Comparison of ENCODE assay signal across 16 cellular contexts in genomic region chr21:22885079-22885478, GRCh38.
"Had no signal": no experiment of that assay in that cellular context is flagged by ENCODE, and none has a peak within 500 bp of the region (broad histone marks: within the 10 kb centered on the region; RNA-seq: fewer than 3 reads in every experiment).

No MANE protein-coding gene starts in this region.

- H3K4me3 ChIP-seq: dorsolateral prefrontal cortex, heart left ventricle, stomach, thoracic aorta had no signal

- H3K36me3 Mint-ChIP-seq: activated naive CD4-positive, alpha-beta T cell treated with anti-CD3 and anti-CD28 coated beads, Interleukin-2, amount 50 U/mL, for 24 hours had no signal

- H3K4me1 ChIP-seq: heart left ventricle, pancreas, stomach had no signal

- H3K27me3 ChIP-seq: brain microvascular endothelial cell, dorsolateral prefrontal cortex, heart left ventricle, pancreas, stomach had no signal

- H3K27ac Mint-ChIP-seq: activated naive CD4-positive, alpha-beta T cell treated with anti-CD3 and anti-CD28 coated beads, Interleukin-2, amount 50 U/mL, for 24 hours; activated T-helper 2 cell treated with anti-CD3 and anti-CD28 coated beads, Interferon-gamma antibody, Interleukin-2, Interleukin-4, amounts not matched to agents 10 μg/mL and 5 μg/mL and 100 μg/mL, durations not matched to agents 14 hours and 24 hours and 36 hours had no signal

- H3K4me3 Mint-ChIP-seq: activated naive CD4-positive, alpha-beta T cell treated with anti-CD3 and anti-CD28 coated beads, Interleukin-2, amount 50 U/mL, for 24 hours; neural crest cell had no signal

- FAIRE-seq: endometrium, keratinocyte, pancreas, TTC549 had no signal

- H3K27me3 Mint-ChIP-seq: activated naive CD4-positive, alpha-beta T cell treated with anti-CD3 and anti-CD28 coated beads, Interleukin-2, amount 50 U/mL, for 24 hours had no signal

- H3K27ac ChIP-seq: brain microvascular endothelial cell, dorsolateral prefrontal cortex, heart left ventricle, pancreas, stomach, thoracic aorta had no signal

- H3K36me3 ChIP-seq: brain microvascular endothelial cell, heart left ventricle, pancreas, stomach, thoracic aorta had no signal

- H3K4me1 Mint-ChIP-seq: activated naive CD4-positive, alpha-beta T cell treated with anti-CD3 and anti-CD28 coated beads, Interleukin-2, amount 50 U/mL, for 24 hours had no signal

- ATAC-seq: heart left ventricle had no signal

- H3K9me3 Mint-ChIP-seq: activated naive CD4-positive, alpha-beta T cell treated with anti-CD3 and anti-CD28 coated beads, Interleukin-2, amount 50 U/mL, for 24 hours had no signal

- DNase-seq: brain microvascular endothelial cell; dorsolateral prefrontal cortex; foreskin melanocyte; heart left ventricle; pancreas; stimulated activated CD4-positive, alpha-beta T cell treated with anti-CD3 and anti-CD28 coated beads, Interleukin-15, amount 100 ng/mL, for 24 hours; stimulated activated CD4-positive, alpha-beta T cell treated with anti-CD3 and anti-CD28 coated beads, Interleukin-4, amount 100 ng/mL, for 4 hours; stomach; T-helper 2 cell had no signal

- H3K9me3 ChIP-seq: heart left ventricle, pancreas, thoracic aorta had no signal
